ENCODE assay signal across 19 cellular contexts in genomic region chr10:124921261-124921660, GRCh38.
"Had no signal": no experiment of that assay in that cellular context is flagged by ENCODE, and none has a peak within 500 bp of the region (broad histone marks: within the 10 kb centered on the region; RNA-seq: fewer than 3 reads in every experiment).

No MANE protein-coding gene starts in this region.

- H3K9me3 ChIP-seq: adrenal gland, mucosa of descending colon, prostate gland, suprapubic skin had no signal

- H3K4me3 ChIP-seq: adrenal gland, mucosa of descending colon, prostate gland, suprapubic skin had no signal

- H3K36me3 ChIP-seq: prostate gland had no signal

- H3K27ac ChIP-seq: adrenal gland, prostate gland, suprapubic skin, VCaP had no signal

- ATAC-seq: activated T-cell treated with anti-CD3 and anti-CD28 coated beads, Interleukin-2, amount 50 U/mL, for 72 hours; left ventricle myocardium superior; mucosa of descending colon; right cardiac atrium; stimulated activated naive CD8-positive, alpha-beta T cell treated with anti-CD3 and anti-CD28 coated beads, Interleukin-15, Interleukin-2, amounts not matched to agents 100 U/mL and 50 U/mL, for 24 hours had no signal

- DNase-seq: activated CD4-positive, alpha-beta T cell treated with anti-CD3 and anti-CD28 coated beads, Interleukin-2, amount 50 U/mL, for 1 hour; activated CD4-positive, CD25-positive, alpha-beta regulatory T cell treated with anti-CD3 and anti-CD28 coated beads, Interleukin-2, amount 50 U/mL, for 72 hours; activated effector memory CD4-positive, alpha-beta T cell treated with anti-CD3 and anti-CD28 coated beads, Interleukin-2, amount 50 U/mL, for 16 hours; activated naive CD4-positive, alpha-beta T cell treated with anti-CD3 and anti-CD28 coated beads, Interleukin-2, amount 50 U/mL, for 16 hours; activated T-cell treated with anti-CD3 and anti-CD28 coated beads, Interleukin-2, amount 50 U/mL, for 72 hours; adrenal gland; dermis blood vessel endothelial cell; effector memory CD4-positive, alpha-beta T cell; foreskin fibroblast; head of caudate nucleus; left ventricle myocardium superior; mesenchymal stem cell; mucosa of descending colon; naive B cell; right cardiac atrium; stimulated activated naive CD8-positive, alpha-beta T cell treated with anti-CD3 and anti-CD28 coated beads, Interleukin-15, Interleukin-2, amounts not matched to agents 100 U/mL and 50 U/mL, for 24 hours had no signal

- H3K27me3 ChIP-seq: adrenal gland, suprapubic skin had no signal
